In the genomic region with DNA sequence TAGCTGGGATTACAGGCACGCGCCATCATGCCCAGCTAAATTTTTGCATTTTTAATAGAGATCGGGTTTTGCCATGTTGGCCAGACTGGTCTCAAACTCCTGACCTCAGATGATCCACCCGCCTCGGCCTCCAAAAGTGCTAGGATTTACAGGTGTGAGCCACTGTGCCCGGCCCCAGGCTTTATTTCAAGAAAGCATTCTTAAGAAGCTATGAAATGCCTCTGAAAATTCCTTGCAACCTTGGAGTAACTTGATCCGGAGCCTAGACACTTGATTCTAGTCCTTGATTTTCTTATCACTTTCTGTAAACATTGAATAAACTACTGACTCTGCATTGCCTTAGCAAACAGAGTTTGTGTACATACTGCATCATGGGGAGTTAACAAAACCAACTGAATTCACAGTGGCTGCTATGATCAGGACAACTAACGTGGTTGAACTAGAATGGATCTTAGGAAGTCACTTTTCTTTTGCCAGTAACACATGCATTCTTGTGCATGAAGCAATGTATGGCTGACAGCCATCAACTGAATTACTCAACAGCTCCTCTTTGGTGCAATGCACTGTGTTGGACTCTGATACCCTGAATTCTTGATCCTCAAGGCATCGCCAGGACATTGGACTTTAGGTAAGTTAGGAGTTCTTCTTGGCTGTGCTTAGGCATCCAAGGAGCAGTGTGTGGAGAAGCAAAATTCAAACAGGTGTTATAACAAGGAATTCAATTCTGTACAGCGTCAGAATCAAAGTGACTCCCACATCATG, we compare ENCODE assay signal across 11 cellular contexts.
A peak's percentile ranks its signal among the peaks of the same experiment; 100 is the strongest.
DNase-seq lines count a peak whose midpoint lies in the region; ATAC-seq and TF ChIP-seq lines count a peak whose summit lies in the region.
"Had no signal": no experiment of that assay in that cellular context is flagged by ENCODE, and none has a peak within 500 bp of the region (broad histone marks: within the 10 kb centered on the region; RNA-seq: fewer than 3 reads in every experiment).

No MANE protein-coding gene starts in this region.

- TF ChIP-seq CTCF in lower lobe of right lung (IDR thresholded peaks at IDR 0.05), result no peak

- H3K27me3 ChIP-seq in lower lobe of right lung (ENCODE audit: low read depth), result no peaks in the 10 kb centered on the region

- H3K36me3 Mint-ChIP-seq in activated naive CD8-positive, alpha-beta T cell treated with anti-CD3 and anti-CD28 coated beads, Interleukin-2, amount 50 U/mL, for 24 hours (ENCODE audit: low read depth), result no peaks in the 10 kb centered on the region
- H3K36me3 Mint-ChIP-seq: brain had no signal

- H3K27me3 Mint-ChIP-seq in activated naive CD8-positive, alpha-beta T cell treated with anti-CD3 and anti-CD28 coated beads, Interleukin-2, amount 50 U/mL, for 24 hours, result no peaks in the 10 kb centered on the region

- peak; percentile 30 for DNase-seq in A172 (ENCODE audit: low spot score)
- DNase-seq in HuH-7.5 (ENCODE audit: low spot score), result peak; percentile 36
- peak; percentile 32 to 61 for DNase-seq in T47D (ENCODE audit: low read depth in 1 of 2, low spot score in 1 of 2)
- peak; percentile 71 for DNase-seq in lower lobe of right lung
- no peak for DNase-seq in DMS 273 treated with DMSO at 0.1 percent for 48 hours (lab: John Stamatoyannopoulos, UW)
- no peak for DNase-seq in activated naive CD8-positive, alpha-beta T cell treated with anti-CD3 and anti-CD28 coated beads, Interleukin-2, amount 50 U/mL, for 24 hours
- DNase-seq: C1 segment of cervical spinal cord, NCI-H1436 had no signal

- H3K4me3 Mint-ChIP-seq in activated naive CD8-positive, alpha-beta T cell treated with anti-CD3 and anti-CD28 coated beads, Interleukin-2, amount 50 U/mL, for 24 hours, result no peak overlapping the region
- H3K4me3 Mint-ChIP-seq: brain had no signal

- TF ChIP-seq POLR2A in GM18505 (IDR thresholded peaks at IDR 0.05; ENCODE audit: borderline replicate concordance, extremely low read depth, insufficient read depth, insufficient read length), result no peak

- H3K4me1 ChIP-seq in lower lobe of right lung, result peaks cover 77% of the 10 kb centered on the region

- no peaks in the 10 kb centered on the region for H3K9me3 ChIP-seq in lower lobe of right lung

- H3K4me1 Mint-ChIP-seq in activated naive CD8-positive, alpha-beta T cell treated with anti-CD3 and anti-CD28 coated beads, Interleukin-2, amount 50 U/mL, for 24 hours, result peaks cover 46% of the 10 kb centered on the region

- H3K9me3 Mint-ChIP-seq in activated naive CD8-positive, alpha-beta T cell treated with anti-CD3 and anti-CD28 coated beads, Interleukin-2, amount 50 U/mL, for 24 hours, result peaks cover 1% of the 10 kb centered on the region
- H3K9me3 Mint-ChIP-seq: brain had no signal

- in situ Hi-C loops in T47D (cut with HindIII; ENCODE audit: low pct_unique_long_range_greater_than_20kb, low sequenced_read_pairs), result no loop called here

- peak overlapping the region; percentile 40 for H3K27ac ChIP-seq in lower lobe of right lung

- ATAC-seq in lower lobe of right lung (peak; percentile 92), GM18858 (IDR thresholded peaks at IDR 0.05; ENCODE audit: unreplicated experiment) (no peak), GM18505 (IDR thresholded peaks at IDR 0.05; ENCODE audit: unreplicated experiment) (no peak)
- ATAC-seq in activated naive CD8-positive, alpha-beta T cell treated with anti-CD3 and anti-CD28 coated beads, Interleukin-2, amount 50 U/mL, for 24 hours, result no peak

- intact Hi-C loops in lower lobe of right lung (cut with DNase I), result no loop called here

- H3K4me3 ChIP-seq in lower lobe of right lung, result no peak overlapping the region

- H3K27ac Mint-ChIP-seq in activated naive CD8-positive, alpha-beta T cell treated with anti-CD3 and anti-CD28 coated beads, Interleukin-2, amount 50 U/mL, for 24 hours, result no peak overlapping the region

- no peaks in the 10 kb centered on the region for H3K36me3 ChIP-seq in lower lobe of right lung

Comparison
In these comparisons a context has a peak if more than half of its experiments do, and no peak if none do; other contexts are left out.
1. DNase-seq: peak in A172 (single experiment), HuH-7.5 (single experiment), T47D (2 of 2) and lower lobe of right lung (single experiment); none in DMS 273 treated with DMSO at 0.1 percent for 48 hours (single experiment) and activated naive CD8-positive, alpha-beta T cell treated with anti-CD3 and anti-CD28 coated beads, Interleukin-2, amount 50 U/mL, for 24 hours (single experiment).
2. ATAC-seq: peak in lower lobe of right lung (2 of 2); none in GM18858 (single experiment), activated naive CD8-positive, alpha-beta T cell treated with anti-CD3 and anti-CD28 coated beads, Interleukin-2, amount 50 U/mL, for 24 hours (single experiment) and GM18505 (single experiment).